25 cellular contexts compared by ENCODE assay signal in the genomic region with DNA sequence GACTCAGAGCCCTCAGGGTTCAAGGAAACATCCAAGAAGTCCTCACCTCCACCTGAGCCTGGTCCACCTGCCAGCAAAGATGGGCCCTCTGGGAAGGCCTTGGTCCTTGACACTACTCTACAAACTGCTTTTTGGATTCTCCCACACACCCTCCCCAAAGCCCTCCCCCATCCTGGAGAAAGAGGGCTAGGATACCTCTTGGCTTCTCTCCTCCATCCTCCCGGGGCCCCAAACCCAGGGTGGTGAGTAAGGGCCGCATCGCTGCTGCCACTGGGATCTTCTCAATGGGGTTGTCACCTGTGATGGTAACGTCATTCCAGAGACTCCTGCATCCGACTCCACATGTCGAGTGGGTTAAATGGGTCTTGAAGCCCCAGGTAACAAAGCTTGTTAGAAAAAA. TPM values are rescaled to one million over a fixed set of nuclear protein-coding genes. Genes with fewer than 3 reads are reported as not detected.
DNase-seq lines count a peak whose midpoint lies in the region; ATAC-seq and TF ChIP-seq lines count a peak whose summit lies in the region.
"Had no signal": no experiment of that assay in that cellular context is flagged by ENCODE, and none has a peak within 500 bp of the region (broad histone marks: within the 10 kb centered on the region; RNA-seq: fewer than 3 reads in every experiment).

No MANE protein-coding gene starts in this region.

- no peaks in the 10 kb centered on the region for H4K20me1 ChIP-seq in OCI-LY3 (ENCODE audit: insufficient read depth, low read length)

- in situ Hi-C loops in HAP-1 (cut with MboI; ENCODE audit: low sequenced_read_pairs): no loop called here

- H3K4me3 ChIP-seq in OCI-LY3 (ENCODE audit: low read length) (peak overlapping the region; percentile 58), RWPE2 (ENCODE audit: severe bottlenecking) (no peak overlapping the region), sigmoid colon (no peak overlapping the region), HAP-1 (no peak overlapping the region)
- H3K4me3 ChIP-seq: GM23338, MG63 had no signal

- intact Hi-C loops in sigmoid colon (cut with DNase I): no loop called here

- no peak overlapping the region for H2AFZ ChIP-seq in OCI-LY3 (ENCODE audit: low read depth, low read length)
- H2AFZ ChIP-seq: GM23338 had no signal

- TF ChIP-seq EP300 in sigmoid colon (IDR thresholded peaks at IDR 0.05): no peak

- H3K79me2 ChIP-seq in OCI-LY3 (ENCODE audit: low read length): no peaks in the 10 kb centered on the region

- H3K27me3 ChIP-seq in OCI-LY3 (ENCODE audit: low read depth, low read length): no peaks in the 10 kb centered on the region
- H3K27me3 ChIP-seq in RWPE2 (ENCODE audit: insufficient read depth, poor library complexity, severe bottlenecking): no peaks in the 10 kb centered on the region
- no peaks in the 10 kb centered on the region for H3K27me3 ChIP-seq in sigmoid colon
- no peaks in the 10 kb centered on the region; the same call in 1 of the 2 replicates for H3K27me3 ChIP-seq in HAP-1 (ENCODE audit: low read depth)
- H3K27me3 ChIP-seq: MG63 had no signal

- peak; percentile 16 for DNase-seq in RWPE2 (ENCODE audit: low spot score)
- DNase-seq in mesenteric fat pad (ENCODE audit: low spot score): peak; percentile 60
- DNase-seq in sigmoid colon: peak; percentile 42
- DNase-seq in dermis blood vessel endothelial cell: no peak
- DNase-seq in HAP-1 (ENCODE audit: low spot score in 2 of 2): no peak
- DNase-seq: C1 segment of cervical spinal cord; CD4-positive, alpha-beta memory T cell; COR-L47; DMS53; H9; HFFc6; KBM-7; MG63; NCI-H1105 treated with DMSO at 0.1 percent for 48 hours; NCI-H1694; NCI-H2029 treated with DMSO at 0.1 percent for 48 hours; NCI-H446 treated with DMSO at 0.1 percent for 48 hours; NCI-H526; NCI-H82; SK-N-SH had no signal

- 0 out of 2 replicates have a peak overlapping the region, but pooled peaks have one; percentile 53 for H3K9ac ChIP-seq in OCI-LY3 (ENCODE audit: low read length)
- H3K9ac ChIP-seq: SK-N-SH had no signal

- TF ChIP-seq CTCF in OCI-LY3 (IDR thresholded peaks at IDR 0.05; ENCODE audit: low read depth, low read length): no peak
- no peak for TF ChIP-seq CTCF in RWPE2 (IDR thresholded peaks at IDR 0.05; ENCODE audit: poor library complexity, severe bottlenecking)
- TF ChIP-seq CTCF in sigmoid colon (IDR thresholded peaks at IDR 0.05): no peak

- H3K36me3 ChIP-seq in OCI-LY3 (replicated peaks; ENCODE audit: low read depth, low read length) (no peaks in the 10 kb centered on the region), RWPE2 (ENCODE audit: low read depth) (no peaks in the 10 kb centered on the region), sigmoid colon (no peaks in the 10 kb centered on the region), HAP-1 (replicated peaks) (no peaks in the 10 kb centered on the region)
- H3K36me3 ChIP-seq: MG63 had no signal

- WGBS in sigmoid colon, 2 donors: 92% methylated on average over 6 of the region's 6 CpGs

- H3K9me3 ChIP-seq in OCI-LY3 (ENCODE audit: insufficient read depth, low read length) (no peaks in the 10 kb centered on the region), RWPE2 (ENCODE audit: severe bottlenecking) (no peaks in the 10 kb centered on the region), sigmoid colon (no peaks in the 10 kb centered on the region), HAP-1 (no peaks in the 10 kb centered on the region)
- H3K9me3 ChIP-seq: MG63, SK-N-SH had no signal

- TF ChIP-seq POLR2A in sigmoid colon (IDR thresholded peaks at IDR 0.05): no peak

- H3K4me2 ChIP-seq in OCI-LY3 (ENCODE audit: low read length): peak overlapping the region; percentile 86
- H3K4me2 ChIP-seq: GM23338, SK-N-SH had no signal

- H3K27ac ChIP-seq in OCI-LY3 (ENCODE audit: low read length) (peak overlapping the region; percentile 44; the same call in 1 of the 2 replicates), RWPE2 (ENCODE audit: poor library complexity, severe bottlenecking) (no peak overlapping the region), sigmoid colon (peak overlapping the region in 3 of 4 donors; percentile 72 to 76 (median 74))

- H3K4me1 ChIP-seq in OCI-LY3 (ENCODE audit: low read length): peaks cover 24% of the 10 kb centered on the region
- peaks cover 4% of the 10 kb centered on the region for H3K4me1 ChIP-seq in RWPE2 (ENCODE audit: insufficient read depth, poor library complexity, severe bottlenecking)
- peaks cover 0 to 75% (median 62%) of the 10 kb centered on the region in 4 donors for H3K4me1 ChIP-seq in sigmoid colon
- H3K4me1 ChIP-seq in HAP-1: no peaks in the 10 kb centered on the region

- no peak for ATAC-seq in RWPE2 (ENCODE audit: low read depth)
- no peak for ATAC-seq in HG03354 (IDR thresholded peaks at IDR 0.05; ENCODE audit: poor library complexity, severe bottlenecking, unreplicated experiment)
- ATAC-seq: Panc1 had no signal

RNA-seq across cellular contexts. Expression of gene MATN1, which starts 26.6 kb away (rescaled TPM):
- total RNA-seq in mesenteric fat pad (not detected), sigmoid colon (under 1 TPM in 2 of 4 donors, not detected in 2; 0.36 to 0.54 TPM), dermis blood vessel endothelial cell (0.17 TPM in 1 of 2 replicates, not detected in the other)
- under 1 TPM in 1 of 3 donors, not detected in 2; 0.09 TPM for polyA plus RNA-seq in sigmoid colon
- total RNA-seq: A673, H9 had no signal

Comparison
In these comparisons a context has a peak if more than half of its experiments do, and no peak if none do; other contexts are left out.
1. DNase-seq: peak in RWPE2 (single experiment), mesenteric fat pad (single experiment) and sigmoid colon (single experiment); none in dermis blood vessel endothelial cell (single experiment) and HAP-1 (0 of 2).